ENCODE assay signal across 26 cellular contexts in the genomic region with DNA sequence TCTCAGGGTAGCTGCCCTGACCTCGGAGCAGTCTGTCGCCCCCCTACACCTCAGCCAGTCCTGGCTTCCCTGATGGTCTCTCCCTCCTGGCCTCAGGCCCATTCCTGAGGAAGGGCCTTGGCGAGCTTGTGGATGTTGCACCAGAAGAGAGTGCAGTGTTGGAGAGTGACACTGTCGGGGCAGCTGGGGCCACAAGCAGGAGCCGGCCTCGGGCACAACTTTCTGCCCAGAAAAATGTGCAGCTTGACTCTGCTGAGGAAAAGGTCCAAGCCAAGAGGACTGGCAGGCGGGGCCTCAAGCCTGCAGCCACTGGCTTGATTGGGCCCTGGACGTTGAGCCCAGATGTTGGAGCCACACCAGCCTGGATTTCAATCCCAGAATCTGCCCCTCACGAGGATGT. TPM values are rescaled to one million over a fixed set of nuclear protein-coding genes. Genes with fewer than 3 reads are reported as not detected.
DNase-seq lines count a peak whose midpoint lies in the region; ATAC-seq, FAIRE-seq and TF ChIP-seq lines count a peak whose summit lies in the region.
"Had no signal": no experiment of that assay in that cellular context is flagged by ENCODE, and none has a peak within 500 bp of the region (broad histone marks: within the 10 kb centered on the region; RNA-seq: fewer than 3 reads in every experiment).

No MANE protein-coding gene starts in this region.

- POLR2A ChIA-PET in HepG2 (lab: Yijun Ruan, JAX), result interaction anchor here (1.1 to 4.3 kb wide), 3 partner anchors 10 to 30 kb away, joined by 3 to 20 read pairs (median 8); a partner anchor contains a TSS

- H3K9ac ChIP-seq in liver (ENCODE audit: low read depth in 1 of 2, low read length in 2 of 2), result no peak overlapping the region
- H3K9ac ChIP-seq in HepG2 (ENCODE audit: insufficient read depth, low read depth, low read length), result no peak overlapping the region

- peak in 1 of 2 donors; percentile 14 for TF ChIP-seq RAD21 in liver (IDR thresholded peaks at IDR 0.05)
- TF ChIP-seq RAD21 in HepG2 (CRISPR knock-in tag; IDR thresholded peaks at IDR 0.05), result no peak

- no TSS peak for BruUV-seq in HepG2 (replicated peaks; lab: Mats Ljungman, UMichigan)

- peaks cover 3% of the 10 kb centered on the region for H3K36me3 Mint-ChIP-seq in effector memory CD8-positive, alpha-beta T cell (ENCODE audit: insufficient read depth)

- H3K4me2 ChIP-seq in HepG2 (ENCODE audit: low read depth, low read length), result no peak overlapping the region

- H4K20me1 ChIP-seq in HepG2 (ENCODE audit: insufficient read depth, low read length), result no peaks in the 10 kb centered on the region

- H3K9me3 Mint-ChIP-seq in effector memory CD8-positive, alpha-beta T cell, result no peaks in the 10 kb centered on the region
- H3K9me3 Mint-ChIP-seq: CD4-positive, alpha-beta memory T cell; naive B cell had no signal

- TF ChIP-seq EP300 in HepG2 (IDR thresholded peaks at IDR 0.05; ENCODE audit: low read depth in 2 of 2, low read length in 2 of 2), result no peak
- TF ChIP-seq EP300 in HepG2 (CRISPR knock-in tag; IDR thresholded peaks at IDR 0.05; ENCODE audit: borderline replicate concordance), result no peak

- H3K27ac ChIP-seq in liver (ENCODE audit: low read depth in 1 of 2, low read length in 2 of 2) (peak overlapping the region; percentile 75 to 90), HepG2 (ENCODE audit: extremely low read length, insufficient read depth, low read length) (no peak overlapping the region), lower lobe of right lung (peak overlapping the region; percentile 86), aorta (ENCODE audit: low read depth in 1 of 2, low read length in 2 of 2) (no peak overlapping the region)
- H3K27ac ChIP-seq: suprapubic skin had no signal

- no peaks in the 10 kb centered on the region for H3K27me3 Mint-ChIP-seq in effector memory CD8-positive, alpha-beta T cell
- H3K27me3 Mint-ChIP-seq: CD4-positive, alpha-beta memory T cell; naive B cell had no signal

- TF ChIP-seq CTCF in liver (IDR thresholded peaks at IDR 0.05; ENCODE audit: low read depth, low read length, missing input control), result no peak
- TF ChIP-seq CTCF in HepG2 (CRISPR knock-in tag; IDR thresholded peaks at IDR 0.05), result no peak
- no peak for TF ChIP-seq CTCF in lower lobe of right lung (IDR thresholded peaks at IDR 0.05)

- H3K4me1 ChIP-seq in liver (ENCODE audit: control insufficient read depth in 4 of 4, insufficient read depth in 4 of 4, low read length in 3 of 4) (peaks cover 49 to 80% (median 73%) of the 10 kb centered on the region in 4 donors), HepG2 (ENCODE audit: insufficient read depth, low read length) (peaks cover 58% of the 10 kb centered on the region), lower lobe of right lung (peaks cover 48% of the 10 kb centered on the region), aorta (ENCODE audit: control insufficient read depth in 1 of 2, insufficient read depth in 2 of 2, low read length in 2 of 2) (no peaks in the 10 kb centered on the region)

- WGBS in liver, result 42% methylated on average over 9 of the region's 9 CpGs
- WGBS in HepG2 (ENCODE audit: low lambda C conversion rate), result 83% methylated on average over 8 of the region's 9 CpGs
- 27 to 35% methylated on average over 9 of the region's 9 CpGs for WGBS in aorta, 2 donors

- DNase-seq in HepG2 (ENCODE audit: low spot score), result no peak
- no peak for DNase-seq in effector memory CD8-positive, alpha-beta T cell
- DNase-seq in lower lobe of right lung, result no peak
- no peak for DNase-seq in aorta
- no peak for DNase-seq in effector CD8-positive, alpha-beta T cell (lab: John Stamatoyannopoulos, UW)
- DNase-seq: activated CD8-positive, alpha-beta memory T cell treated with anti-CD3 and anti-CD28 coated beads, Interleukin-2, amount 50 U/mL, for 48 hours; activated gamma-delta T cell; anterior cingulate cortex; DMS 273 treated with DMSO at 0.1 percent for 48 hours; islet precursor cell; mesendoderm; naive B cell; NCI-H1048; NCI-H1930; NCI-H345; OCI-M1; SHP77 treated with DMSO at 0.1 percent for 48 hours; SW 1271 had no signal

- intact Hi-C loops in HepG2 (cut with micrococcal nuclease; ENCODE audit: unreplicated experiment) (no loop called here), lower lobe of right lung (cut with DNase I) (no loop called here), aorta (cut with DNase I) (no loop called here)

- peaks cover 30% of the 10 kb centered on the region in 2 donors for H3K4me1 Mint-ChIP-seq in effector memory CD8-positive, alpha-beta T cell (ENCODE audit: low read depth in 2 of 2)

- no peak for TF ChIP-seq POLR2A in HepG2 (IDR thresholded peaks at IDR 0.05; ENCODE audit: insufficient read depth in 1 of 2, low read depth in 2 of 2, low read length in 2 of 2)

- CTCF ChIA-PET in HepG2 (lab: Yijun Ruan, JAX; ENCODE audit: low intra/inter-chr PET ratio, low total read pairs), result no interaction called here

- FAIRE-seq in HepG2 (lab: Jason Lieb, UNC), result no peak
- FAIRE-seq: G401.6, GM18507, TTC549 had no signal

- H3K27ac Mint-ChIP-seq in effector memory CD8-positive, alpha-beta T cell, result peak overlapping the region; percentile 5 to 67

- H3K27me3 ChIP-seq in liver (ENCODE audit: control insufficient read depth in 4 of 4, insufficient read depth in 4 of 4, low read length in 3 of 4), result no peaks in the 10 kb centered on the region
- H3K27me3 ChIP-seq in HepG2 (ENCODE audit: control insufficient read depth in 1 of 2, insufficient read depth in 2 of 2, low read length in 2 of 2), result no peaks in the 10 kb centered on the region
- no peaks in the 10 kb centered on the region for H3K27me3 ChIP-seq in lower lobe of right lung (ENCODE audit: low read depth)
- no peaks in the 10 kb centered on the region for H3K27me3 ChIP-seq in aorta (ENCODE audit: control insufficient read depth in 1 of 2, insufficient read depth in 2 of 2, low read length in 1 of 2)
- H3K27me3 ChIP-seq: suprapubic skin had no signal

- H3K79me2 ChIP-seq in HepG2 (ENCODE audit: insufficient read depth, low read length), result no peaks in the 10 kb centered on the region

- H3K36me3 ChIP-seq in liver (ENCODE audit: control insufficient read depth in 4 of 4, insufficient read depth in 3 of 4, low read depth in 1 of 4, low read length in 3 of 4), result peaks cover 0 to 13% (median 2%) of the 10 kb centered on the region in 4 donors
- H3K36me3 ChIP-seq in HepG2 (replicated peaks in 1 of 2; ENCODE audit: control insufficient read depth in 1 of 2, insufficient read depth in 2 of 2, low read length in 2 of 2), result no peaks in the 10 kb centered on the region; a peak in 2 of 5 replicates
- H3K36me3 ChIP-seq in lower lobe of right lung, result peaks cover 41% of the 10 kb centered on the region
- H3K36me3 ChIP-seq in aorta (ENCODE audit: control insufficient read depth in 1 of 2, insufficient read depth in 2 of 2, low read length in 1 of 2), result no peaks in the 10 kb centered on the region

- H2AFZ ChIP-seq in HepG2 (ENCODE audit: low read length), result no peak overlapping the region

- in situ Hi-C loops in HepG2 (cut with HindIII; ENCODE audit: extremely low pct_ligation_motif_present, low pct_unique_long_range_greater_than_20kb), result no loop called here

- H3K9me3 ChIP-seq in liver (ENCODE audit: control insufficient read depth in 4 of 4, low read length in 3 of 4) (no peaks in the 10 kb centered on the region), HepG2 (ENCODE audit: low read length) (no peaks in the 10 kb centered on the region), lower lobe of right lung (no peaks in the 10 kb centered on the region), aorta (ENCODE audit: control insufficient read depth, low read length) (no peaks in the 10 kb centered on the region)
- H3K9me3 ChIP-seq: suprapubic skin had no signal

- H3K4me3 ChIP-seq in liver (ENCODE audit: low read depth in 1 of 3, low read length in 3 of 3), result no peak overlapping the region
- H3K4me3 ChIP-seq in HepG2 (replicated peaks in 1 of 3; ENCODE audit: insufficient read depth in 1 of 3, low read depth in 2 of 3, low read length in 3 of 3), result no peak overlapping the region
- no peak overlapping the region for H3K4me3 ChIP-seq in lower lobe of right lung
- H3K4me3 ChIP-seq in aorta (ENCODE audit: low read length in 2 of 2), result no peak overlapping the region
- H3K4me3 ChIP-seq: suprapubic skin had no signal

- no peak overlapping the region for H3K4me3 Mint-ChIP-seq in effector memory CD8-positive, alpha-beta T cell
- H3K4me3 Mint-ChIP-seq: naive B cell had no signal

- no peak for ATAC-seq in HepG2
- ATAC-seq in effector memory CD8-positive, alpha-beta T cell (replicated peaks), result no peak
- ATAC-seq in lower lobe of right lung, result no peak
- ATAC-seq in aorta (ENCODE audit: low FRiP score), result peak; percentile 27
- ATAC-seq in GM18868 (IDR thresholded peaks at IDR 0.05; ENCODE audit: unreplicated experiment), result no peak
- no peak for ATAC-seq in HG03196 (IDR thresholded peaks at IDR 0.05; ENCODE audit: unreplicated experiment)

RNA-seq across cellular contexts. Expression of a gene that starts 12.8 kb away (rescaled TPM):
- total RNA-seq in liver, result 1 to 10 TPM; 3.7 to 9.2 TPM
- 1 to 10 TPM; 8.7 to 9.5 TPM for polyA plus RNA-seq in liver
- total RNA-seq in HepG2 (2016; rRNA removed; fragmentation: Illumina TruSeq; extraction: Trizol), result 6.3 and 9.8 TPM in 2 replicates
- 3.3 and 3.8 TPM in 2 replicates for total RNA-seq in HepG2 (2016; cell fraction: cytosol; rRNA removed; fragmentation: Illumina TruSeq; extraction: Trizol; ENCODE audit: low read depth)
- total RNA-seq in HepG2 (2016; cell fraction: insoluble cytoplasmic fraction; rRNA removed; fragmentation: Illumina TruSeq; extraction: Trizol), result 4.7 and 8.7 TPM in 2 replicates
- 6.7 and 7.4 TPM in 2 replicates for total RNA-seq in HepG2 (2016; cell fraction: membrane; rRNA removed; fragmentation: Illumina TruSeq; extraction: Trizol)
- total RNA-seq in HepG2 (2016; cell fraction: nucleus; rRNA removed; fragmentation: Illumina TruSeq; extraction: Trizol), result 10.1 and 13.3 TPM in 2 replicates
- polyA plus RNA-seq in HepG2 (2011; rRNA removed), result 12.6 and 16.2 TPM in 2 replicates
- polyA plus RNA-seq in HepG2 (2011; cell fraction: cytosol; rRNA removed), result 6.7 and 8.8 TPM in 2 replicates
- polyA plus RNA-seq in HepG2 (2011; cell fraction: nucleus; rRNA removed), result 54.5 and 63.4 TPM in 2 replicates
- 7.1 and 8.2 TPM in 2 replicates for polyA plus RNA-seq in HepG2 (2012)
- polyA plus RNA-seq in HepG2 (2016; cell fraction: cytosol; fragmentation: Illumina TruSeq; extraction: Trizol; ENCODE audit: low read depth), result 4.2 and 5.6 TPM in 2 replicates
- polyA plus RNA-seq in HepG2 (2016; cell fraction: insoluble cytoplasmic fraction; fragmentation: Illumina TruSeq; extraction: Trizol; ENCODE audit: low read depth), result 3.7 and 6.3 TPM in 2 replicates
- polyA plus RNA-seq in HepG2 (2016; cell fraction: membrane; fragmentation: Illumina TruSeq; extraction: Trizol; ENCODE audit: low read depth), result 4.9 TPM in 2 replicates
- polyA plus RNA-seq in HepG2 (2016; cell fraction: nucleus; fragmentation: Illumina TruSeq; extraction: Trizol; ENCODE audit: insufficient read depth, low read depth), result 20.5 and 21.1 TPM in 2 replicates
- 15.2 and 19.7 TPM in 2 replicates for polyA minus RNA-seq in HepG2 (2011; rRNA and poly(A)+ RNA removed; ENCODE audit: low replicate concordance)
- polyA minus RNA-seq in HepG2 (2011; cell fraction: cytosol; rRNA and poly(A)+ RNA removed), result 2.2 and 4.5 TPM in 2 replicates
- polyA minus RNA-seq in HepG2 (2011; cell fraction: nucleus; rRNA and poly(A)+ RNA removed), result 25.0 and 25.6 TPM in 2 replicates
- total RNA-seq in lower lobe of right lung, result 28.4 TPM
- 10 to 100 TPM; 12.0 to 21.3 TPM for total RNA-seq in aorta
- 10 to 100 TPM; 11.0 to 18.3 TPM for polyA plus RNA-seq in aorta

RNA-seq across cellular contexts. Expression of a gene that starts 14.5 kb away (rescaled TPM):
- total RNA-seq in liver, result 1 to 10 TPM; 1.8 to 2.7 TPM
- polyA plus RNA-seq in liver, result 1 to 10 TPM in 1 of 2 donors, under 1 TPM in 1; 0.54 to 1.1 TPM
- 1.2 and 1.6 TPM in 2 replicates for total RNA-seq in HepG2 (2016; rRNA removed; fragmentation: Illumina TruSeq; extraction: Trizol)
- 1.2 and 1.5 TPM in 2 replicates for total RNA-seq in HepG2 (2016; cell fraction: cytosol; rRNA removed; fragmentation: Illumina TruSeq; extraction: Trizol; ENCODE audit: low read depth)
- total RNA-seq in HepG2 (2016; cell fraction: insoluble cytoplasmic fraction; rRNA removed; fragmentation: Illumina TruSeq; extraction: Trizol), result 0.88 and 1.5 TPM in 2 replicates
- 2.2 and 3.1 TPM in 2 replicates for total RNA-seq in HepG2 (2016; cell fraction: membrane; rRNA removed; fragmentation: Illumina TruSeq; extraction: Trizol)
- total RNA-seq in HepG2 (2016; cell fraction: nucleus; rRNA removed; fragmentation: Illumina TruSeq; extraction: Trizol), result 0.97 and 1.1 TPM in 2 replicates
- polyA plus RNA-seq in HepG2 (2011; rRNA removed), result 4.6 and 4.8 TPM in 2 replicates
- polyA plus RNA-seq in HepG2 (2011; cell fraction: cytosol; rRNA removed), result 3.8 and 4.2 TPM in 2 replicates
- 8.1 and 8.7 TPM in 2 replicates for polyA plus RNA-seq in HepG2 (2011; cell fraction: nucleus; rRNA removed)
- polyA plus RNA-seq in HepG2 (2012), result 1.7 and 1.8 TPM in 2 replicates
- polyA plus RNA-seq in HepG2 (2016; cell fraction: cytosol; fragmentation: Illumina TruSeq; extraction: Trizol; ENCODE audit: low read depth), result 1.5 and 1.8 TPM in 2 replicates
- 0.85 and 1.2 TPM in 2 replicates for polyA plus RNA-seq in HepG2 (2016; cell fraction: insoluble cytoplasmic fraction; fragmentation: Illumina TruSeq; extraction: Trizol; ENCODE audit: low read depth)
- polyA plus RNA-seq in HepG2 (2016; cell fraction: membrane; fragmentation: Illumina TruSeq; extraction: Trizol; ENCODE audit: low read depth), result 2.3 and 2.4 TPM in 2 replicates
- polyA plus RNA-seq in HepG2 (2016; cell fraction: nucleus; fragmentation: Illumina TruSeq; extraction: Trizol; ENCODE audit: insufficient read depth, low read depth), result 1.6 and 2.3 TPM in 2 replicates
- polyA minus RNA-seq in HepG2 (2011; rRNA and poly(A)+ RNA removed; ENCODE audit: low replicate concordance), result 6.2 and 6.4 TPM in 2 replicates
- 1.5 and 2.3 TPM in 2 replicates for polyA minus RNA-seq in HepG2 (2011; cell fraction: cytosol; rRNA and poly(A)+ RNA removed)
- polyA minus RNA-seq in HepG2 (2011; cell fraction: nucleus; rRNA and poly(A)+ RNA removed), result 1.8 and 3.5 TPM in 2 replicates
- total RNA-seq in lower lobe of right lung, result 6.7 TPM
- 10 to 100 TPM in 1 of 2 donors, 1 to 10 TPM in 1; 8.8 to 15.9 TPM for total RNA-seq in aorta
- polyA plus RNA-seq in aorta, result 10 to 100 TPM; 16.4 to 18.0 TPM

RNA-seq across cellular contexts. Expression of a gene that starts 29.5 kb away (rescaled TPM):
- total RNA-seq in liver (10 to 100 TPM in 1 of 2 donors, 1 to 10 TPM in 1; 4.7 to 30.6 TPM), HepG2 (2016; rRNA removed; fragmentation: Illumina TruSeq; extraction: Trizol) (0.73 and 0.91 TPM in 2 replicates), lower lobe of right lung (48.8 TPM), aorta (10 to 100 TPM in 1 of 2 donors, 1 to 10 TPM in 1; 8.3 to 10.1 TPM)
- polyA plus RNA-seq in liver (10 to 100 TPM; 17.9 to 32.5 TPM), HepG2 (2011; rRNA removed) (1.5 and 2.8 TPM in 2 replicates), aorta (1 to 10 TPM; 1.5 to 3.6 TPM)
- total RNA-seq in HepG2 (2016; cell fraction: cytosol; rRNA removed; fragmentation: Illumina TruSeq; extraction: Trizol; ENCODE audit: low read depth), result 0.20 and 0.44 TPM in 2 replicates
- 0.82 and 1.2 TPM in 2 replicates for total RNA-seq in HepG2 (2016; cell fraction: insoluble cytoplasmic fraction; rRNA removed; fragmentation: Illumina TruSeq; extraction: Trizol)
- total RNA-seq in HepG2 (2016; cell fraction: membrane; rRNA removed; fragmentation: Illumina TruSeq; extraction: Trizol), result 1.2 and 1.4 TPM in 2 replicates
- total RNA-seq in HepG2 (2016; cell fraction: nucleus; rRNA removed; fragmentation: Illumina TruSeq; extraction: Trizol), result 0.81 and 0.85 TPM in 2 replicates
- polyA plus RNA-seq in HepG2 (2011; cell fraction: cytosol; rRNA removed), result 1.5 and 1.7 TPM in 2 replicates
- polyA plus RNA-seq in HepG2 (2011; cell fraction: nucleus; rRNA removed), result 4.4 and 7.4 TPM in 2 replicates
- 2.1 and 2.9 TPM in 2 replicates for polyA plus RNA-seq in HepG2 (2012)
- polyA plus RNA-seq in HepG2 (2016; cell fraction: cytosol; fragmentation: Illumina TruSeq; extraction: Trizol; ENCODE audit: low read depth), result 0.21 and 0.27 TPM in 2 replicates
- polyA plus RNA-seq in HepG2 (2016; cell fraction: insoluble cytoplasmic fraction; fragmentation: Illumina TruSeq; extraction: Trizol; ENCODE audit: low read depth), result 1.9 and 2.2 TPM in 2 replicates
- polyA plus RNA-seq in HepG2 (2016; cell fraction: membrane; fragmentation: Illumina TruSeq; extraction: Trizol; ENCODE audit: low read depth), result 0.84 and 1.0 TPM in 2 replicates
- 1.9 and 3.2 TPM in 2 replicates for polyA plus RNA-seq in HepG2 (2016; cell fraction: nucleus; fragmentation: Illumina TruSeq; extraction: Trizol; ENCODE audit: insufficient read depth, low read depth)
- polyA minus RNA-seq in HepG2 (2011; rRNA and poly(A)+ RNA removed; ENCODE audit: low replicate concordance), result 1.9 and 6.3 TPM in 2 replicates
- polyA minus RNA-seq in HepG2 (2011; cell fraction: cytosol; rRNA and poly(A)+ RNA removed), result 1.6 and 2.8 TPM in 2 replicates
- 2.6 and 4.6 TPM in 2 replicates for polyA minus RNA-seq in HepG2 (2011; cell fraction: nucleus; rRNA and poly(A)+ RNA removed)

RNA-seq across cellular contexts. Expression of a gene that starts 34.9 kb away (rescaled TPM):
- total RNA-seq in liver (10 to 100 TPM; 20.4 to 32.9 TPM), HepG2 (2016; rRNA removed; fragmentation: Illumina TruSeq; extraction: Trizol) (41.2 and 48.5 TPM in 2 replicates), lower lobe of right lung (68.6 TPM), aorta (10 to 100 TPM; 23.7 to 24.8 TPM)
- polyA plus RNA-seq in liver (10 to 100 TPM; 13.9 to 17.5 TPM), HepG2 (2011; rRNA removed) (39.9 and 46.2 TPM in 2 replicates), aorta (10 to 100 TPM; 13.0 to 18.3 TPM)
- total RNA-seq in HepG2 (2016; cell fraction: cytosol; rRNA removed; fragmentation: Illumina TruSeq; extraction: Trizol; ENCODE audit: low read depth), result 18.9 and 21.3 TPM in 2 replicates
- 40.5 and 43.9 TPM in 2 replicates for total RNA-seq in HepG2 (2016; cell fraction: insoluble cytoplasmic fraction; rRNA removed; fragmentation: Illumina TruSeq; extraction: Trizol)
- total RNA-seq in HepG2 (2016; cell fraction: membrane; rRNA removed; fragmentation: Illumina TruSeq; extraction: Trizol), result 51.7 and 60.5 TPM in 2 replicates
- 21.2 and 24.7 TPM in 2 replicates for total RNA-seq in HepG2 (2016; cell fraction: nucleus; rRNA removed; fragmentation: Illumina TruSeq; extraction: Trizol)
- polyA plus RNA-seq in HepG2 (2011; cell fraction: cytosol; rRNA removed), result 40.2 and 41.3 TPM in 2 replicates
- polyA plus RNA-seq in HepG2 (2011; cell fraction: nucleus; rRNA removed), result 23.0 and 28.1 TPM in 2 replicates
- polyA plus RNA-seq in HepG2 (2012), result 21.8 and 22.2 TPM in 2 replicates
- 23.5 and 31.3 TPM in 2 replicates for polyA plus RNA-seq in HepG2 (2016; cell fraction: cytosol; fragmentation: Illumina TruSeq; extraction: Trizol; ENCODE audit: low read depth)
- 53.8 and 56.3 TPM in 2 replicates for polyA plus RNA-seq in HepG2 (2016; cell fraction: insoluble cytoplasmic fraction; fragmentation: Illumina TruSeq; extraction: Trizol; ENCODE audit: low read depth)
- polyA plus RNA-seq in HepG2 (2016; cell fraction: membrane; fragmentation: Illumina TruSeq; extraction: Trizol; ENCODE audit: low read depth), result 50.2 and 54.3 TPM in 2 replicates
- polyA plus RNA-seq in HepG2 (2016; cell fraction: nucleus; fragmentation: Illumina TruSeq; extraction: Trizol; ENCODE audit: insufficient read depth, low read depth), result 31.0 and 31.6 TPM in 2 replicates
- 48.5 and 89.7 TPM in 2 replicates for polyA minus RNA-seq in HepG2 (2011; rRNA and poly(A)+ RNA removed; ENCODE audit: low replicate concordance)
- 15.7 and 16.5 TPM in 2 replicates for polyA minus RNA-seq in HepG2 (2011; cell fraction: cytosol; rRNA and poly(A)+ RNA removed)
- polyA minus RNA-seq in HepG2 (2011; cell fraction: nucleus; rRNA and poly(A)+ RNA removed), result 13.4 and 16.9 TPM in 2 replicates

Comparison
In these comparisons a context has a peak if more than half of its experiments do, and no peak if none do; other contexts are left out.
1. H3K27ac ChIP-seq: peak in liver (2 of 2) and lower lobe of right lung (single experiment); none in HepG2 (single experiment) and aorta (0 of 2).